8 cellular contexts compared by ENCODE assay signal in the genomic region with DNA sequence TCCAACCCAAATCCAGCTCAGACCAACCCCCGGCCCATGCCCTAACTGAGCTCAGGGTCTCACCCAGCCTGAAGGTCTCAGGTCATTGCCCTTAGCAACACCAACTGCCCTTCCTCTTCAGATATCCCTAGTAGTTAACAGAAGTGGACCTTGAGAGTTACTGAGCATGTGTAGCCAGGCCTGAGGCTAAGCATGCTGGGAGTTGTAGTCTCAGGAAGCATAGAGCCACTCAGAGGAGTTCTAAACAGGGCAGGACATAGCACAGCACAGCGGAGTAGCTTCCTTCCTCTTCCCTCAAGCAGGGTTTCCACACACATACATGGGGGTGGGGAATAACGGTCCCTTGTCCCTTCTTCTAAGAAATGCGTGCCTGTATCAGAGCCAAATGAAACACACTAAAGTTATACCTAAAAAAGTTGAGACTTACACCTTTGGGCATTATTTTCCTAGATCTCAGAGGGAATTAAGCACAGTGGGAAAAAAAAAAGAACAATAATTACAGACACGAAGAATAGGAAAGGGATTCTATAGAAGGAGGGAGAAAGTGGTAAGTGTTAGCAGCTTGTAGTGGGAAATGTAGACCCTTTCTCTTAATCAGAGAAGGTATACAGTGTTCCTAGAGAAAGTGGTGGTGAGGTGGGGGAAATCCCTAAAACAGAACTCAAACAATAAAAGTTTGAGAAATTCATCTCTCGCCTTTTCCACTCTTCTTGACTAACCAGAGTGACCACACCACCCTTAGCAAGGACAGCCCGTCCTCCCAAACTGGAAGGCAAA. TPM values are rescaled to one million over a fixed set of nuclear protein-coding genes. Genes with fewer than 3 reads are reported as not detected.
DNase-seq lines count a peak whose midpoint lies in the region; ATAC-seq, FAIRE-seq and TF ChIP-seq lines count a peak whose summit lies in the region.

No MANE protein-coding gene starts in this region.

- H3K4me3 ChIP-seq in BJ (ENCODE audit: low read depth, low read length) (peak overlapping the region; percentile 88; the same call in 1 of the 2 replicates), pancreas (peak overlapping the region in 1 of 4 donors; percentile 95)

- no peaks in the 10 kb centered on the region for H3K9me3 ChIP-seq in pancreas

- no peak for TF ChIP-seq CTCF in BJ (IDR thresholded peaks at IDR 0.05; ENCODE audit: insufficient read depth, low read depth, low read length)
- no peak for TF ChIP-seq CTCF in pancreas (IDR thresholded peaks at IDR 0.05)

- peak overlapping the region; percentile 90 to 95 for H3K27ac Mint-ChIP-seq in activated naive CD4-positive, alpha-beta T cell treated with anti-CD3 and anti-CD28 coated beads, Interleukin-2, amount 50 U/mL, for 72 hours

- no peaks in the 10 kb centered on the region for H3K9me3 Mint-ChIP-seq in activated naive CD4-positive, alpha-beta T cell treated with anti-CD3 and anti-CD28 coated beads, Interleukin-2, amount 50 U/mL, for 72 hours

- ATAC-seq in GM18867 (IDR thresholded peaks at IDR 0.05; ENCODE audit: unreplicated experiment), result peak; percentile 62
- ATAC-seq in HG03095 (IDR thresholded peaks at IDR 0.05; ENCODE audit: unreplicated experiment), result peak; percentile 51
- ATAC-seq in activated naive CD4-positive, alpha-beta T cell treated with anti-CD3 and anti-CD28 coated beads, Interleukin-2, amount 50 U/mL, for 72 hours, result peak; percentile 50 to 71
- ATAC-seq in pancreas, result peak; percentile 25 to 54 (median 50)
- no peak for ATAC-seq in HG03457 (IDR thresholded peaks at IDR 0.05; ENCODE audit: unreplicated experiment)

- H3K36me3 ChIP-seq in BJ (ENCODE audit: control insufficient read depth, insufficient read depth, low read length) (peaks cover 29% of the 10 kb centered on the region), pancreas (peaks cover 2 to 28% (median 12%) of the 10 kb centered on the region in 3 donors)

- no peak for FAIRE-seq in pancreas (lab: Jason Lieb, UNC)

- 45 to 52% methylated on average over 7 of the region's 7 CpGs for WGBS in pancreas, 2 donors

- peaks cover 9 to 35% (median 29%) of the 10 kb centered on the region in 3 donors for H3K4me1 ChIP-seq in pancreas

- intact Hi-C loops in head of caudate nucleus (cut with DNase I) (no loop called here), pancreas (cut with DNase I) (no loop called here)

- peaks cover 25 to 38% of the 10 kb centered on the region in 2 donors for H3K36me3 Mint-ChIP-seq in activated naive CD4-positive, alpha-beta T cell treated with anti-CD3 and anti-CD28 coated beads, Interleukin-2, amount 50 U/mL, for 72 hours

- POLR2A ChIA-PET in BJ (lab: Charles Lee), result interaction anchor here (0.5 kb wide), 1 partner anchor 167 kb away, joined by 3 read pairs; no protein-coding TSS in a partner anchor

- peak; percentile 41 for DNase-seq in BJ (ENCODE audit: low read depth)
- peak; percentile 75 for DNase-seq in RKO (ENCODE audit: low spot score)
- peak in 1 of 2 donors; percentile 43 for DNase-seq in activated naive CD4-positive, alpha-beta T cell treated with anti-CD3 and anti-CD28 coated beads, Interleukin-2, amount 50 U/mL, for 72 hours (ENCODE audit: low spot score in 2 of 2)
- DNase-seq in head of caudate nucleus, result peak; percentile 23 to 81 (median 60)
- DNase-seq in pancreas, result peak in 4 of 6 donors; percentile 21 to 61 (median 52)

- no peak overlapping the region for H3K27ac ChIP-seq in pancreas

- no peaks in the 10 kb centered on the region for H3K27me3 ChIP-seq in BJ (ENCODE audit: control insufficient read depth, insufficient read depth, low read length)
- H3K27me3 ChIP-seq in pancreas, result no peaks in the 10 kb centered on the region

- CTCF ChIA-PET in BJ (lab: Yijun Ruan, JAX), result interaction anchor here (0.6 to 1.5 kb wide), 6 partner anchors 8 to 75 kb away, joined by 3 to 9 read pairs (median 4); partner anchors contain the start of gene TUBA1B

RNA-seq across cellular contexts. Expression of gene KMT2D, which starts 4.4 kb away (rescaled TPM):
- polyA plus RNA-seq in BJ (2011; rRNA removed), result 8.2 and 9.7 TPM in 2 replicates
- polyA minus RNA-seq in BJ (2011; rRNA and poly(A)+ RNA removed), result 19.1 and 25.5 TPM in 2 replicates
- total RNA-seq in activated naive CD4-positive, alpha-beta T cell treated with anti-CD3 and anti-CD28 coated beads, Interleukin-2, amount 50 U/mL, for 72 hours, result 100 to 1,000 TPM in 1 of 2 donors, 10 to 100 TPM in 1; 67.7 to 110 TPM
- 10 to 100 TPM; 35.8 to 53.0 (median 39.5) TPM for total RNA-seq in pancreas
- polyA plus RNA-seq in pancreas, result 10 to 100 TPM; 20.0 to 79.3 TPM

RNA-seq across cellular contexts. Expression of gene RHEBL1, which starts 13.6 kb away (rescaled TPM):
- 0.82 and 1.3 TPM in 2 replicates for polyA plus RNA-seq in BJ (2011; rRNA removed)
- 0.57 and 0.62 TPM in 2 replicates for polyA minus RNA-seq in BJ (2011; rRNA and poly(A)+ RNA removed)
- 10 to 100 TPM; 12.7 to 19.7 TPM for total RNA-seq in activated naive CD4-positive, alpha-beta T cell treated with anti-CD3 and anti-CD28 coated beads, Interleukin-2, amount 50 U/mL, for 72 hours
- total RNA-seq in pancreas, result under 1 TPM in 3 of 6 donors, not detected in 3; 0.14 to 0.25 (median 0.18) TPM
- under 1 TPM; 0.38 to 0.63 TPM for polyA plus RNA-seq in pancreas

RNA-seq across cellular contexts. Expression of gene PRKAG1, which starts 37.6 kb away (rescaled TPM):
- polyA plus RNA-seq in BJ (2011; rRNA removed) (94.1 and 127 TPM in 2 replicates), pancreas (10 to 100 TPM; 27.7 to 33.4 TPM)
- polyA minus RNA-seq in BJ (2011; rRNA and poly(A)+ RNA removed), result 24.5 and 37.1 TPM in 2 replicates
- total RNA-seq in activated naive CD4-positive, alpha-beta T cell treated with anti-CD3 and anti-CD28 coated beads, Interleukin-2, amount 50 U/mL, for 72 hours, result 10 to 100 TPM; 52.5 to 58.7 TPM
- total RNA-seq in pancreas, result 10 to 100 TPM; 18.2 to 29.8 (median 24.1) TPM

RNA-seq across cellular contexts. Expression of gene DHH, which starts 38.4 kb away (rescaled TPM):
- polyA plus RNA-seq in BJ (2011; rRNA removed) (not detected in 2 replicates), pancreas (under 1 TPM; 0.11 to 0.14 TPM)
- polyA minus RNA-seq in BJ (2011; rRNA and poly(A)+ RNA removed), result 0.21 TPM in 1 of 2 replicates, not detected in the other
- total RNA-seq in activated naive CD4-positive, alpha-beta T cell treated with anti-CD3 and anti-CD28 coated beads, Interleukin-2, amount 50 U/mL, for 72 hours, result 1 to 10 TPM in 1 of 2 donors, under 1 TPM in 1; 0.19 to 1.0 TPM
- under 1 TPM in 5 of 6 donors, not detected in 1; 0.03 to 0.53 (median 0.24) TPM for total RNA-seq in pancreas

RNA-seq across cellular contexts. Expression of gene LMBR1L, which starts 54.5 kb away (rescaled TPM):
- 37.2 and 63.1 TPM in 2 replicates for polyA plus RNA-seq in BJ (2011; rRNA removed)
- 51.2 and 61.6 TPM in 2 replicates for polyA minus RNA-seq in BJ (2011; rRNA and poly(A)+ RNA removed)
- total RNA-seq in activated naive CD4-positive, alpha-beta T cell treated with anti-CD3 and anti-CD28 coated beads, Interleukin-2, amount 50 U/mL, for 72 hours, result 100 to 1,000 TPM in 1 of 2 donors, 10 to 100 TPM in 1; 64.0 to 134 TPM
- 10 to 100 TPM; 12.9 to 37.6 (median 20.4) TPM for total RNA-seq in pancreas
- polyA plus RNA-seq in pancreas, result 10 to 100 TPM; 46.6 to 76.5 TPM

Comparison
In these comparisons a context has a peak if more than half of its experiments do, and no peak if none do; other contexts are left out.
1. RNA of gene RHEBL1, which starts 13.6 kb away (total RNA-seq): 12.7 to 19.7 TPM in activated naive CD4-positive, alpha-beta T cell treated with anti-CD3 and anti-CD28 coated beads, Interleukin-2, amount 50 U/mL, for 72 hours; 0.14 to 0.25 TPM in pancreas; every median in the first group is over 10 times any median in the second.